Comparison of ENCODE assay signal across 9 cellular contexts in the genomic region with DNA sequence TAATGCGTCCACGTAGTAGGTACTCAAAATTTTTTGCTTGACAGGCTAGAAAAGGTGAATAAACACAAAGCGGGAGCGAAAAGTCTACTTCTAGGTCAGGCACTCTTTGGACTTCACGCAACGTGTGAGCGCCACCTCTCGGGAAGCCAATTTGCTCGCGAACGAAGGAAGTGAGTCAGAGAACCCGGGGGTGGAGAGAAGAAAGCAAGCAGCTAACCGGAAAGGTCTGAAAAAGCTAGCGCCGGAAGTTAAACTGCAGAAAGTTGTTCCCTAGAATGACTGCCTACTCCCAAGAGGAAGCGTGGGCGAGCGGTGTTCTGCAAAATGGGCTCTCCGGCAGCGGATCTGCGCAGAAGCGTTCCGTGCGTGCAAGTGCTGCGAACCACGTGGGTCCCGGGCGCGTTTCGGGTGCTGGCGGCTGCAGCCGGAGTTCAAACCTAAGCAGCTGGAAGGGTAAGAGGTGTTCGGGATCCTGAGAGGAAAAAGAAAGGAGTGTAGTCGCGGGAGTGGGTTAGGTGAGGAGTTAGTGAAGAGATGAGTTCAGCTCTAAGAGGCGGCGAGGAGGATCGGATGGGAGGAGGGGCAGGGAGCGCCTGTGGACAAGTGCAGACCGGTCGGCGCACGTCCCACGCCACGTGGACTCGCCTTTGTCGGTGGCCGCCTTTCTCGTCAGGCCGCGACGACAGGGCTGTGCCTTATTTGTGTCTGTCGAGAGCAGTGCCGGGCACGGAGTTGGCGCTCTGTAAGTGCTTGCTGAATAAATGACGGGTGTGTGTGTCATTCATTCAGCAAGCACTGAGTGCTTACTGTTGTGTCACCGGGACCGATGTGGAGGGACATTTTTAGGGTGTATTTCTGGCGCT. TPM values are rescaled to one million over a fixed set of nuclear protein-coding genes. Genes with fewer than 3 reads are reported as not detected.
DNase-seq lines count a peak whose midpoint lies in the region; ATAC-seq, FAIRE-seq and TF ChIP-seq lines count a peak whose summit lies in the region.
"Had no signal": no experiment of that assay in that cellular context is flagged by ENCODE, and none has a peak within 500 bp of the region (broad histone marks: within the 10 kb centered on the region; RNA-seq: fewer than 3 reads in every experiment).

A gene (plus strand): TSS at position 350 of the 863 bp plus-strand sequence. CDS start 2,096 bp downstream, outside the sequence.

- no peak for FAIRE-seq in bronchial epithelial cell (lab: Jason Lieb, UNC)
- FAIRE-seq: colon had no signal

- H3K9me3 ChIP-seq in smooth muscle cell (replicated peaks; ENCODE audit: low read depth), result no peaks in the 10 kb centered on the region

- TF ChIP-seq CTCF in VCaP (conservative IDR thresholded peaks at IDR 0.05) (peak; percentile 92), bronchial epithelial cell (IDR thresholded peaks at IDR 0.05; ENCODE audit: insufficient read depth, low read length, severe bottlenecking) (peak; percentile 90), smooth muscle cell (IDR thresholded peaks at IDR 0.05; ENCODE audit: borderline replicate concordance, insufficient read depth, poor library complexity, severe bottlenecking) (peak; percentile 73)

- peak within 1 kb of the TSS; percentile 92 for H2AFZ ChIP-seq in smooth muscle cell (ENCODE audit: low read depth)

- ATAC-seq in GM18870 (IDR thresholded peaks at IDR 0.05; ENCODE audit: unreplicated experiment) (peak; percentile 96), HG03135 (IDR thresholded peaks at IDR 0.05; ENCODE audit: unreplicated experiment) (peak; percentile 92)

- no peaks in the 10 kb centered on the region for H4K20me1 ChIP-seq in smooth muscle cell (ENCODE audit: low read depth)

- WGBS in smooth muscle cell (ENCODE audit: low lambda C conversion rate), result under 1% methylated on average over 60 of the region's 60 CpGs

- H3K36me3 ChIP-seq in bronchial epithelial cell (ENCODE audit: control insufficient read depth, insufficient read depth, low read length), result peaks cover 5% of the 10 kb centered on the region
- H3K36me3 ChIP-seq in smooth muscle cell (ENCODE audit: low read depth), result no peaks in the 10 kb centered on the region

- H3K27me3 ChIP-seq in bronchial epithelial cell (ENCODE audit: control insufficient read depth, insufficient read depth, low read length) (no peaks in the 10 kb centered on the region), smooth muscle cell (ENCODE audit: low read depth) (no peaks in the 10 kb centered on the region)

- H3K27ac ChIP-seq in VCaP (peak within 1 kb of the TSS; percentile 87), smooth muscle cell (ENCODE audit: low read depth) (peak within 1 kb of the TSS; percentile 92)

- peak within 1 kb of the TSS; percentile 97 for H3K4me2 ChIP-seq in smooth muscle cell

- DNase-seq in AG08395 (ENCODE audit: low spot score) (peak; percentile 97), NCI-H2196 (lab: John Stamatoyannopoulos, UW; ENCODE audit: unreplicated experiment) (peak; percentile 98), bronchial epithelial cell (ENCODE audit: low read depth) (peak; percentile 99), iPS-NIHi7 (ENCODE audit: extremely low spot score) (peak; percentile 96), smooth muscle cell (lab: John Stamatoyannopoulos, UW; ENCODE audit: unreplicated experiment) (peak; percentile 88)

- peak within 1 kb of the TSS; percentile 76 for H3K9ac ChIP-seq in smooth muscle cell (ENCODE audit: low read depth)

- peaks cover 44% of the 10 kb centered on the region for H3K79me2 ChIP-seq in smooth muscle cell (ENCODE audit: low read depth)

- H3F3A ChIP-seq in smooth muscle cell (ENCODE audit: low read depth), result peaks cover 8% of the 10 kb centered on the region

- H3K4me1 ChIP-seq in smooth muscle cell (ENCODE audit: low read depth), result peaks cover 14% of the 10 kb centered on the region

- H3K4me3 ChIP-seq in bronchial epithelial cell (ENCODE audit: low read depth, low read length), result peak within 1 kb of the TSS; percentile 58
- peak within 1 kb of the TSS; percentile 66 for H3K4me3 ChIP-seq in smooth muscle cell

RNA-seq across cellular contexts. Expression of the gene that starts here (rescaled TPM):
- total RNA-seq in bronchial epithelial cell, result 129 and 204 TPM in 2 replicates
- total RNA-seq in smooth muscle cell, result 95.5 and 119 TPM in 2 replicates
- 222 and 233 TPM in 2 replicates for polyA plus RNA-seq in smooth muscle cell

Comparison
In these comparisons a context has a peak if more than half of its experiments do, and no peak if none do; other contexts are left out.
1. Peak in every context shown above with its lines: DNase-seq, ATAC-seq, H3K4me3 ChIP-seq and H3K27ac ChIP-seq.